Comparison of ENCODE assay signal across 9 cellular contexts in the genomic region with DNA sequence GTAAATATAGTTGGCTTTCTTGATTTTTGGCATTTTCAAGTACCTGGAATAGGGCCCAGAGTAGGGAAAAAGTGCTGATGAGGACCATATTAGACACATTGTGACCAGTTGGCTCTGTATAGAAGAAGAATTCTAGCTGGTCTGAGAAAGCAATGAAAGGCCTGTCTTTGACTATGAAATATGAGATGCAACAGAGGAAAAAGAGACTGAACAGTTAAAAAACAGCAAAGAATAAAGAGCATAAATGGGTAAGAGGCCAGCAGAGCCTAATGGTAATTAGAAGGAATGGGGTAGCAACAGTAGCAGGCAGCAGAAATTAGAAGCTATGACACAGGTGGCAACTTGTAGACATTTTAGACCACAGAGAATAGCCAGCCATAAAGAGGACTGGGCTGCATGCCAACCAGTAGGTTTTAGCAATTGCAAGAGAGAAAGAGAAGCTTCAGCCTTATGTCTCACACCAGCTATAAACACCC.
DNase-seq lines count a peak whose midpoint lies in the region; ATAC-seq and TF ChIP-seq lines count a peak whose summit lies in the region.
"Had no signal": no experiment of that assay in that cellular context is flagged by ENCODE, and none has a peak within 500 bp of the region (broad histone marks: within the 10 kb centered on the region; RNA-seq: fewer than 3 reads in every experiment).

No MANE protein-coding gene starts in this region.

- peaks cover 22 to 45% of the 10 kb centered on the region in 2 donors for H3K36me3 Mint-ChIP-seq in CD4-positive, alpha-beta memory T cell

- no peak overlapping the region for H3K4me3 ChIP-seq in epithelial cell of esophagus (ENCODE audit: low read length)
- H3K4me3 ChIP-seq in CD4-positive, alpha-beta memory T cell (ENCODE audit: low read length in 2 of 2): no peak overlapping the region

- no peaks in the 10 kb centered on the region for H3K9me3 ChIP-seq in CD4-positive, alpha-beta memory T cell (ENCODE audit: control insufficient read depth in 1 of 2, low read length in 2 of 2)

- POLR2A ChIA-PET in CD4-positive, alpha-beta memory T cell (lab: Charles Lee; ENCODE audit: partially characterized antibody): no interaction called here

- H3K27me3 ChIP-seq in CD4-positive, alpha-beta memory T cell (ENCODE audit: insufficient read depth, low read length): no peaks in the 10 kb centered on the region

- TF ChIP-seq CTCF in epithelial cell of esophagus (IDR thresholded peaks at IDR 0.05; ENCODE audit: insufficient read depth, low read depth, low read length, missing control alignments): no peak

- H3K4me1 ChIP-seq in CD4-positive, alpha-beta memory T cell (ENCODE audit: insufficient read depth, low read length): no peaks in the 10 kb centered on the region

- H3K9me3 Mint-ChIP-seq in CD4-positive, alpha-beta memory T cell: peaks cover 0 to 14% (median 2%) of the 10 kb centered on the region in 8 donors
- H3K9me3 Mint-ChIP-seq: nephron had no signal

- no peak overlapping the region for H3K4me3 Mint-ChIP-seq in CD4-positive, alpha-beta memory T cell
- H3K4me3 Mint-ChIP-seq: nephron had no signal

- ATAC-seq in HG03432 (IDR thresholded peaks at IDR 0.05; ENCODE audit: unreplicated experiment) (peak; percentile 78), HG03045 (IDR thresholded peaks at IDR 0.05; ENCODE audit: unreplicated experiment) (no peak)

- H3K4me1 Mint-ChIP-seq in CD4-positive, alpha-beta memory T cell: peaks cover 0 to 32% (median 14%) of the 10 kb centered on the region in 4 donors

- no peaks in the 10 kb centered on the region for H3K36me3 ChIP-seq in CD4-positive, alpha-beta memory T cell (ENCODE audit: insufficient read depth, low read length)

- intact Hi-C loops in CD4-positive, alpha-beta memory T cell (cut with micrococcal nuclease): no loop called here

- CTCF ChIA-PET in CD4-positive, alpha-beta memory T cell (lab: Charles Lee; ENCODE audit: partially characterized antibody): no interaction called here

- H3K27ac ChIP-seq in CD4-positive, alpha-beta memory T cell (ENCODE audit: low read depth, low read length): no peak overlapping the region

- H3K27me3 Mint-ChIP-seq in CD4-positive, alpha-beta memory T cell: no peaks in the 10 kb centered on the region

- H3K27ac Mint-ChIP-seq in CD4-positive, alpha-beta memory T cell: peak overlapping the region in 3 of 7 donors; percentile 1 to 14 (median 3)

- DNase-seq in GM04504 (ENCODE audit: low read depth) (peak; percentile 11), NCI-H345 treated with DMSO at 0.1 percent for 48 hours (lab: John Stamatoyannopoulos, UW; ENCODE audit: unreplicated experiment) (peak; percentile 91), epithelial cell of esophagus (ENCODE audit: low read depth) (peak; percentile 49)
- no peak for DNase-seq in CD4-positive, alpha-beta memory T cell
- no peak for DNase-seq in activated CD4-positive, alpha-beta T cell treated with anti-CD3 and anti-CD28 coated beads for 4 hours
- no peak for DNase-seq in stimulated activated CD4-positive, alpha-beta T cell treated with anti-CD3 and anti-CD28 coated beads, Interleukin-12 subunit alpha, Interleukin-12 subunit beta, amount 100 ng/mL, for 4 hours

Comparison
In these comparisons a context has a peak if more than half of its experiments do, and no peak if none do; other contexts are left out.
1. DNase-seq: peak in GM04504 (single experiment), NCI-H345 treated with DMSO at 0.1 percent for 48 hours (single experiment) and epithelial cell of esophagus (single experiment); none in CD4-positive, alpha-beta memory T cell (0 of 5), activated CD4-positive, alpha-beta T cell treated with anti-CD3 and anti-CD28 coated beads for 4 hours (0 of 2) and stimulated activated CD4-positive, alpha-beta T cell treated with anti-CD3 and anti-CD28 coated beads, Interleukin-12 subunit alpha, Interleukin-12 subunit beta, amount 100 ng/mL, for 4 hours (single experiment).